In the genomic region with DNA sequence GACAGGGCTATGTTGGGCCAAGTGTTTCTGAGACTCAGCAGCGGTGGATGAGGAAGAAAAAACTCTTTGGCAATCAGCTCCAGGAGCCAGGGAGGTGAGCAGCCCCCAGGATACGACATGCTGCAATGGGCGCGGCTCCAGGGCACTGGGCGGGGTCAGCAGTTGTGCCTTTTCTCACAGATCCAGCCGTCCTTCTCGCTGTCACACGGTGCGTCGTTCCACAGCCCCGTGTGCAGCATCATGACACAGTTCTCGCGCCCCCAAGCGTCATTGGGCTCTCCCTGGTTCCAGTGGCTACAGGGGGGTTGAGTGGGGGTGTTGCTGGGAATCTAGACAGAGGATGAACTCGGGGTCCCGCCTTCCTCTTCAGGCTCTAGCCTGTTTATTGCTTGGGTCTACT, we compare ENCODE assay signal across 19 cellular contexts. TPM values are rescaled to one million over a fixed set of nuclear protein-coding genes. Genes with fewer than 3 reads are reported as not detected.
A peak's percentile ranks its signal among the peaks of the same experiment; 100 is the strongest.
DNase-seq lines count a peak whose midpoint lies in the region; ATAC-seq and TF ChIP-seq lines count a peak whose summit lies in the region.
"Had no signal": no experiment of that assay in that cellular context is flagged by ENCODE, and none has a peak within 500 bp of the region (broad histone marks: within the 10 kb centered on the region; RNA-seq: fewer than 3 reads in every experiment).

No MANE protein-coding gene starts in this region.

- no peaks in the 10 kb centered on the region for H4K20me1 ChIP-seq in PC-9 (ENCODE audit: insufficient read depth)

- intact Hi-C loops in natural killer cell (cut with micrococcal nuclease) (no loop called here), PC-9 (cut with micrococcal nuclease; ENCODE audit: unreplicated experiment) (no loop called here)

- no peaks in the 10 kb centered on the region for H3K9me3 Mint-ChIP-seq in natural killer cell
- H3K9me3 Mint-ChIP-seq in natural killer cell treated with Interleukin-12 subunit alpha and Interleukin-12 subunit beta and Interleukin-15 and Interleukin-18, amount 100 ng/mL, for 72 hours, result no peaks in the 10 kb centered on the region
- H3K9me3 Mint-ChIP-seq in stimulated activated memory B cell treated with anti-CD40 and anti-IgM and Interleukin-4, amounts not matched to agents 10 μg/mL and 1 μg/mL and 100 μg/mL, for 72 hours, result peaks cover 5% of the 10 kb centered on the region
- H3K9me3 Mint-ChIP-seq: activated naive CD4-positive, alpha-beta T cell treated with anti-CD3 and anti-CD28 coated beads, Interleukin-2, amount 50 U/mL, for 72 hours; T-cell had no signal

- no peak overlapping the region for H3K27ac Mint-ChIP-seq in natural killer cell
- H3K27ac Mint-ChIP-seq in natural killer cell treated with Interleukin-12 subunit alpha and Interleukin-12 subunit beta and Interleukin-15 and Interleukin-18, amount 100 ng/mL, for 72 hours, result no peak overlapping the region
- peak overlapping the region; percentile 80 for H3K27ac Mint-ChIP-seq in stimulated activated memory B cell treated with anti-CD40 and anti-IgM and Interleukin-4, amounts not matched to agents 10 μg/mL and 1 μg/mL and 100 μg/mL, for 72 hours
- H3K27ac Mint-ChIP-seq: activated naive CD4-positive, alpha-beta T cell treated with anti-CD3 and anti-CD28 coated beads, Interleukin-2, amount 50 U/mL, for 72 hours had no signal

- peak overlapping the region; percentile 31; the same call in 1 of the 2 replicates for H3K4me2 ChIP-seq in PC-9

- peaks cover 4% of the 10 kb centered on the region; the same call in 1 of the 2 replicates for H3K4me1 ChIP-seq in PC-9 (replicated peaks; ENCODE audit: insufficient read depth)
- H3K4me1 ChIP-seq: psoas muscle had no signal

- H3K36me3 ChIP-seq in PC-9 (ENCODE audit: low read depth), result no peaks in the 10 kb centered on the region
- H3K36me3 ChIP-seq: brain microvascular endothelial cell, suprapubic skin had no signal

- H3K36me3 Mint-ChIP-seq in natural killer cell, result no peaks in the 10 kb centered on the region
- no peaks in the 10 kb centered on the region for H3K36me3 Mint-ChIP-seq in natural killer cell treated with Interleukin-12 subunit alpha and Interleukin-12 subunit beta and Interleukin-15 and Interleukin-18, amount 100 ng/mL, for 72 hours
- peaks cover 5% of the 10 kb centered on the region for H3K36me3 Mint-ChIP-seq in stimulated activated memory B cell treated with anti-CD40 and anti-IgM and Interleukin-4, amounts not matched to agents 10 μg/mL and 1 μg/mL and 100 μg/mL, for 72 hours
- H3K36me3 Mint-ChIP-seq: T-cell had no signal

- no peak overlapping the region for H2AFZ ChIP-seq in PC-9

- no peaks in the 10 kb centered on the region for H3F3A ChIP-seq in PC-9 (ENCODE audit: insufficient read depth, low read depth)

- H3K27me3 ChIP-seq in PC-9 (ENCODE audit: insufficient read depth, low read depth), result peaks cover 60% of the 10 kb centered on the region

- DNase-seq in natural killer cell (no peak), PC-9 (no peak)
- DNase-seq in natural killer cell treated with Interleukin-12 subunit alpha and Interleukin-12 subunit beta and Interleukin-15 and Interleukin-18, amount 100 ng/mL, for 72 hours (ENCODE audit: low spot score), result no peak
- no peak for DNase-seq in activated CD8-positive, alpha-beta memory T cell treated with anti-CD3 and anti-CD28 coated beads, Interleukin-2, amount 50 U/mL, for 4 hours
- DNase-seq in activated CD4-positive, alpha-beta T cell treated with anti-CD3 and anti-CD28 coated beads, Interleukin-2, amount 50 U/mL, for 48 hours, result no peak
- DNase-seq: activated T-cell treated with anti-CD3 and anti-CD28 coated beads for 4 hours, brain microvascular endothelial cell, DMS 273 treated with DMSO at 0.1 percent for 48 hours, dorsolateral prefrontal cortex, NCI-H1436 treated with DMSO at 0.1 percent for 48 hours, NCI-H446 treated with DMSO at 0.1 percent for 48 hours, psoas muscle had no signal

- no peaks in the 10 kb centered on the region for H3K4me1 Mint-ChIP-seq in natural killer cell
- H3K4me1 Mint-ChIP-seq in natural killer cell treated with Interleukin-12 subunit alpha and Interleukin-12 subunit beta and Interleukin-15 and Interleukin-18, amount 100 ng/mL, for 72 hours (ENCODE audit: low read depth in 2 of 2), result peaks cover 0 to under 1% of the 10 kb centered on the region in 2 donors
- peaks cover 33% of the 10 kb centered on the region for H3K4me1 Mint-ChIP-seq in stimulated activated memory B cell treated with anti-CD40 and anti-IgM and Interleukin-4, amounts not matched to agents 10 μg/mL and 1 μg/mL and 100 μg/mL, for 72 hours

- H3K9me2 ChIP-seq in PC-9 (ENCODE audit: insufficient read depth), result no peaks in the 10 kb centered on the region

- H3K27ac ChIP-seq in PC-9, result no peak overlapping the region
- H3K27ac ChIP-seq: brain microvascular endothelial cell, dorsolateral prefrontal cortex, psoas muscle, suprapubic skin had no signal

- CTCF ChIA-PET in PC-9 (lab: Charles Lee), result no interaction called here

- H3K9me3 ChIP-seq in PC-9 (ENCODE audit: insufficient read depth, low read depth), result no peaks in the 10 kb centered on the region
- H3K9me3 ChIP-seq: psoas muscle, suprapubic skin had no signal

- no peak overlapping the region for H3K4me3 ChIP-seq in PC-9
- H3K4me3 ChIP-seq: psoas muscle, suprapubic skin had no signal

- TF ChIP-seq CTCF in natural killer cell (IDR thresholded peaks at IDR 0.05) (no peak), PC-9 (conservative IDR thresholded peaks at IDR 0.05) (no peak)

- ATAC-seq in natural killer cell, result peak in 2 of 3 donors; percentile 17 to 25
- ATAC-seq in natural killer cell treated with Interleukin-12 subunit alpha and Interleukin-12 subunit beta and Interleukin-15 and Interleukin-18, amount 100 ng/mL, for 72 hours, result no peak
- no peak for ATAC-seq in stimulated activated memory B cell treated with anti-CD40 and anti-IgM and Interleukin-4, amounts not matched to agents 10 μg/mL and 1 μg/mL and 100 μg/mL, for 72 hours
- ATAC-seq: activated CD4-positive, CD25-positive, alpha-beta regulatory T cell treated with anti-CD3 and anti-CD28 coated beads, Interleukin-2, amount 50 U/mL, for 24 hours; activated naive CD4-positive, alpha-beta T cell treated with anti-CD3 and anti-CD28 coated beads, Interleukin-2, amount 50 U/mL, for 72 hours; psoas muscle had no signal

- no TSS peak for BruUV-seq in PC-9 (replicated peaks; lab: Mats Ljungman, UMichigan)

- POLR2A ChIA-PET in PC-9 (lab: Charles Lee; ENCODE audit: unreplicated experiment), result no interaction called here

- H3K4me3 Mint-ChIP-seq in natural killer cell, result no peak overlapping the region
- H3K4me3 Mint-ChIP-seq in natural killer cell treated with Interleukin-12 subunit alpha and Interleukin-12 subunit beta and Interleukin-15 and Interleukin-18, amount 100 ng/mL, for 72 hours, result no peak overlapping the region
- peak overlapping the region; percentile 71 for H3K4me3 Mint-ChIP-seq in stimulated activated memory B cell treated with anti-CD40 and anti-IgM and Interleukin-4, amounts not matched to agents 10 μg/mL and 1 μg/mL and 100 μg/mL, for 72 hours

- H3K79me2 ChIP-seq in PC-9 (ENCODE audit: low read depth), result no peaks in the 10 kb centered on the region

- H3K27me3 Mint-ChIP-seq in natural killer cell (ENCODE audit: low read depth in 2 of 2), result peaks cover 35 to 38% of the 10 kb centered on the region in 2 donors
- H3K27me3 Mint-ChIP-seq in natural killer cell treated with Interleukin-12 subunit alpha and Interleukin-12 subunit beta and Interleukin-15 and Interleukin-18, amount 100 ng/mL, for 72 hours, result peaks cover 30 to 39% of the 10 kb centered on the region in 2 donors
- peaks cover 39% of the 10 kb centered on the region for H3K27me3 Mint-ChIP-seq in stimulated activated memory B cell treated with anti-CD40 and anti-IgM and Interleukin-4, amounts not matched to agents 10 μg/mL and 1 μg/mL and 100 μg/mL, for 72 hours

RNA-seq across cellular contexts. Expression of a gene that starts 2.7 kb away (rescaled TPM):
- not detected for total RNA-seq in natural killer cell
- total RNA-seq in natural killer cell treated with Interleukin-12 subunit alpha and Interleukin-12 subunit beta and Interleukin-15 and Interleukin-18, amount 100 ng/mL, for 72 hours, result not detected
- not detected in 2 replicates for total RNA-seq in PC-9 (2021)
- total RNA-seq: activated naive CD4-positive, alpha-beta T cell treated with anti-CD3 and anti-CD28 coated beads, Interleukin-2, amount 50 U/mL, for 72 hours; H4; T-cell had no signal

RNA-seq across cellular contexts. Expression of a gene that starts 18.1 kb away (rescaled TPM):
- total RNA-seq in natural killer cell (under 1 TPM in 1 of 3 donors, not detected in 2; 0.10 TPM), PC-9 (2021) (not detected in 2 replicates)
- not detected for total RNA-seq in natural killer cell treated with Interleukin-12 subunit alpha and Interleukin-12 subunit beta and Interleukin-15 and Interleukin-18, amount 100 ng/mL, for 72 hours
- total RNA-seq: activated naive CD4-positive, alpha-beta T cell treated with anti-CD3 and anti-CD28 coated beads, Interleukin-2, amount 50 U/mL, for 72 hours had no signal

RNA-seq across cellular contexts. Expression of a gene that starts 27.3 kb away (rescaled TPM):
- total RNA-seq in natural killer cell (1 to 10 TPM in 2 of 3 donors, under 1 TPM in 1; 0.52 to 1.2 (median 1.0) TPM), PC-9 (2021) (not detected in 2 replicates)
- under 1 TPM in 1 of 2 donors, not detected in 1; 0.78 TPM for total RNA-seq in natural killer cell treated with Interleukin-12 subunit alpha and Interleukin-12 subunit beta and Interleukin-15 and Interleukin-18, amount 100 ng/mL, for 72 hours
- total RNA-seq: H4, lower leg skin, suprapubic skin had no signal

RNA-seq across cellular contexts. Expression of a gene that starts 33.8 kb away (rescaled TPM):
- total RNA-seq in natural killer cell, result not detected
- not detected for total RNA-seq in natural killer cell treated with Interleukin-12 subunit alpha and Interleukin-12 subunit beta and Interleukin-15 and Interleukin-18, amount 100 ng/mL, for 72 hours
- total RNA-seq in PC-9 (2021), result not detected in 2 replicates
- total RNA-seq: activated naive CD4-positive, alpha-beta T cell treated with anti-CD3 and anti-CD28 coated beads, Interleukin-2, amount 50 U/mL, for 72 hours; H4; lower leg skin; psoas muscle; suprapubic skin had no signal

RNA-seq across cellular contexts. Expression of a gene that starts 48.6 kb away (rescaled TPM):
- total RNA-seq in natural killer cell, result 10 to 100 TPM; 53.8 to 58.8 (median 54.2) TPM
- 10 to 100 TPM; 57.9 to 75.7 TPM for total RNA-seq in natural killer cell treated with Interleukin-12 subunit alpha and Interleukin-12 subunit beta and Interleukin-15 and Interleukin-18, amount 100 ng/mL, for 72 hours
- 81.2 and 103 TPM in 2 replicates for total RNA-seq in PC-9 (2021)

Comparison
In these comparisons a context has a peak if more than half of its experiments do, and no peak if none do; other contexts are left out.
1. ATAC-seq: peak in natural killer cell (2 of 3); none in natural killer cell treated with Interleukin-12 subunit alpha and Interleukin-12 subunit beta and Interleukin-15 and Interleukin-18, amount 100 ng/mL, for 72 hours (0 of 2) and stimulated activated memory B cell treated with anti-CD40 and anti-IgM and Interleukin-4, amounts not matched to agents 10 μg/mL and 1 μg/mL and 100 μg/mL, for 72 hours (single experiment).